In the genomic region with DNA sequence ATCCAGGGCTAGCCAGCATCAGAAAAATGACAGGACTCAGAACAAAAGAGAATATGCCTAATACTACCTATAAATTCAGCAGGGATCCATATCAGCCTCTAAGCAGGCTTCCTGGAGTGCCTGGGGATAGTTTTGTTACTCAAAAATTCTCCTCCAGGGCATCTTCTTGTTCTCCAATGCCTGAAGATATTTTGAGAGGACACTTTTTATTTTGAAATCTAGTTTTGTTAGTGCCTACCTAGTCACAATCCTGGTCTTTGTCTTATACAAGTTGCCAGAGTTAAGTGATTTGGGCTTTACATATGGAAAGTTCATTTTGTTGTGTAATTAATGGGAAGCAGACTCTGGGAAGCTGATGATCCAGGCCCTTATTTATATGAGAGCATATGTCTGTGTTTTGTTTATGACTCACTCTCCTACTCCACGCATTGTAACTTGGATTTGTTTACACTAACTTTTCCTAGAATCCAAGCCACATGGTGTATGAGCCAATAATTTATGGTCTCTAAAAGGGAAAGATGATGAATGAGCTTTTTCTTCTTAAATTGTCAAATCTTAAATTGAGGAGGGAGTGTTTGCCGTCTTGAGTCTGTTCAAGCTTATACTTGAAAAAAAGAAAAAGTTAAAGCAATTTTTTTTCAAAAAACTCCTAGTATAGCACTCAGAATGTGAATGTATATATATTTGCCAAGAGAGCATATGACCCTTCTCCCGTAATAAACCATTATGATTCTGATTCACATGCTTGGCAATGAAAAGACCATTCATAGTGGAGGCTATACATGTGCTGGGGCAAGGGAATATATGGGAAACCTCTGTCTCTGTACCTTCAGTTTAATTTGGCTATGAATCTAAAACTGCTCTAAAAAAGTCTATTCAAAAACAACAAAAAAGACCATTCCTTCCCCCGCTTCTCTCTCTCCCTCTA, we compare ENCODE assay signal across 1 cellular context.
TF ChIP-seq lines count a peak whose summit lies in the region.

No MANE protein-coding gene starts in this region.

TF ChIP-seq in HEK293, 187 proteins besides CTCF, POLR2A, EP300 and RAD21 (continued from another document and continues in another):
- TF ChIP-seq KLF7 (tag by site-specific recombination; IDR thresholded peaks at IDR 0.05; ENCODE audit: borderline replicate concordance) (no peak), SP2 (tag by site-specific recombination; IDR thresholded peaks at IDR 0.05) (peak; percentile 17; the same call in 1 of the 2 replicates), GFI1B (tag by site-specific recombination; IDR thresholded peaks at IDR 0.05) (peak; percentile 98), ZNF391 (tag by site-specific recombination; IDR thresholded peaks at IDR 0.05; ENCODE audit: borderline replicate concordance, low read depth) (peak; percentile 77; the same call in 1 of the 2 replicates), ZEB2 (tag by site-specific recombination; IDR thresholded peaks at IDR 0.05) (peak; percentile 91), PBX3 (CRISPR knock-in tag; IDR thresholded peaks at IDR 0.05) (no peak), SP3 (tag by site-specific recombination; IDR thresholded peaks at IDR 0.05) (peak; percentile 20; the same call in 1 of the 2 replicates), ZNF2 (tag by site-specific recombination; IDR thresholded peaks at IDR 0.05) (peak; percentile 30; the same call in 1 of the 2 replicates), WT1 (tag by site-specific recombination; IDR thresholded peaks at IDR 0.05) (peak; percentile 72), ZIC2 (tag by site-specific recombination; IDR thresholded peaks at IDR 0.05) (no peak), ZNF518A (tag by site-specific recombination; conservative IDR thresholded peaks at IDR 0.05; ENCODE audit: low read depth) (0 out of 2 replicates have a peak, but pooled peaks have one; percentile 30), ZNF140 (tag by site-specific recombination; IDR thresholded peaks at IDR 0.05) (no peak), ZNF155 (tag by site-specific recombination; IDR thresholded peaks at IDR 0.05) (no peak), ZNF366 (tag by site-specific recombination; conservative IDR thresholded peaks at IDR 0.05) (peak; percentile 60), BCL11A (tag by site-specific recombination; IDR thresholded peaks at IDR 0.05; ENCODE audit: low read depth) (no peak), GLI2 (tag by site-specific recombination; IDR thresholded peaks at IDR 0.05; ENCODE audit: borderline replicate concordance, low read depth) (no peak), ZNF19 (tag by site-specific recombination; IDR thresholded peaks at IDR 0.05; ENCODE audit: low read depth) (no peak), ZNF148 (tag by site-specific recombination; IDR thresholded peaks at IDR 0.05; ENCODE audit: borderline replicate concordance) (no peak), ZNF776 (tag by site-specific recombination; IDR thresholded peaks at IDR 0.05; ENCODE audit: borderline replicate concordance) (no peak), BCL11B (tag by site-specific recombination; IDR thresholded peaks at IDR 0.05; ENCODE audit: low read depth) (no peak), ZNF133 (tag by site-specific recombination; IDR thresholded peaks at IDR 0.05) (no peak), HOXA7 (CRISPR knock-in tag; IDR thresholded peaks at IDR 0.05; ENCODE audit: borderline replicate concordance) (no peak), ZNF561 (tag by site-specific recombination; IDR thresholded peaks at IDR 0.05; ENCODE audit: borderline replicate concordance) (no peak), IKZF3 (tag by site-specific recombination; IDR thresholded peaks at IDR 0.05) (no peak), YY2 (tag by site-specific recombination; IDR thresholded peaks at IDR 0.05) (no peak), HIC1 (tag by site-specific recombination; IDR thresholded peaks at IDR 0.05) (no peak), ZNF18 (tag by site-specific recombination; IDR thresholded peaks at IDR 0.05) (no peak), KLF8 (tag by site-specific recombination; IDR thresholded peaks at IDR 0.05) (no peak), ZFHX2 (tag by site-specific recombination; conservative IDR thresholded peaks at IDR 0.05) (no peak), ZFP69B (tag by site-specific recombination; IDR thresholded peaks at IDR 0.05) (0 out of 2 replicates have a peak, but pooled peaks have one; percentile 43)
- TF ChIP-seq, protein P1, sequence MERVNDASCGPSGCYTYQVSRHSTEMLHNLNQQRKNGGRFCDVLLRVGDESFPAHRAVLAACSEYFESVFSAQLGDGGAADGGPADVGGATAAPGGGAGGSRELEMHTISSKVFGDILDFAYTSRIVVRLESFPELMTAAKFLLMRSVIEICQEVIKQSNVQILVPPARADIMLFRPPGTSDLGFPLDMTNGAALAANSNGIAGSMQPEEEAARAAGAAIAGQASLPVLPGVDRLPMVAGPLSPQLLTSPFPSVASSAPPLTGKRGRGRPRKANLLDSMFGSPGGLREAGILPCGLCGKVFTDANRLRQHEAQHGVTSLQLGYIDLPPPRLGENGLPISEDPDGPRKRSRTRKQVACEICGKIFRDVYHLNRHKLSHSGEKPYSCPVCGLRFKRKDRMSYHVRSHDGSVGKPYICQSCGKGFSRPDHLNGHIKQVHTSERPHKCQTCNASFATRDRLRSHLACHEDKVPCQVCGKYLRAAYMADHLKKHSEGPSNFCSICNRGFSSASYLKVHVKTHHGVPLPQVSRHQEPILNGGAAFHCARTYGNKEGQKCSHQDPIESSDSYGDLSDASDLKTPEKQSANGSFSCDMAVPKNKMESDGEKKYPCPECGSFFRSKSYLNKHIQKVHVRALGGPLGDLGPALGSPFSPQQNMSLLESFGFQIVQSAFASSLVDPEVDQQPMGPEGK (tag by site-specific recombination; IDR thresholded peaks at IDR 0.05): no peak
- TF ChIP-seq, protein P2, sequence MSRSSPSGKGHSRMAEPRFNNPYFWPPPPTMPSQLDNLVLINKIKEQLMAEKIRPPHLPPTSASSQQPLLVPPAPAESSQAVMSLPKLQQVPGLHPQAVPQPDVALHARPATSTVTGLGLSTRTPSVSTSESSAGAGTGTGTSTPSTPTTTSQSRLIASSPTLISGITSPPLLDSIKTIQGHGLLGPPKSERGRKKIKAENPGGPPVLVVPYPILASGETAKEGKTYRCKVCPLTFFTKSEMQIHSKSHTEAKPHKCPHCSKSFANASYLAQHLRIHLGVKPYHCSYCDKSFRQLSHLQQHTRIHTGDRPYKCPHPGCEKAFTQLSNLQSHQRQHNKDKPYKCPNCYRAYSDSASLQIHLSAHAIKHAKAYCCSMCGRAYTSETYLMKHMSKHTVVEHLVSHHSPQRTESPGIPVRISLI (tag by site-specific recombination; IDR thresholded peaks at IDR 0.05): 0 out of 2 replicates have a peak, but pooled peaks have one; percentile 28
- TF ChIP-seq, protein P3, sequence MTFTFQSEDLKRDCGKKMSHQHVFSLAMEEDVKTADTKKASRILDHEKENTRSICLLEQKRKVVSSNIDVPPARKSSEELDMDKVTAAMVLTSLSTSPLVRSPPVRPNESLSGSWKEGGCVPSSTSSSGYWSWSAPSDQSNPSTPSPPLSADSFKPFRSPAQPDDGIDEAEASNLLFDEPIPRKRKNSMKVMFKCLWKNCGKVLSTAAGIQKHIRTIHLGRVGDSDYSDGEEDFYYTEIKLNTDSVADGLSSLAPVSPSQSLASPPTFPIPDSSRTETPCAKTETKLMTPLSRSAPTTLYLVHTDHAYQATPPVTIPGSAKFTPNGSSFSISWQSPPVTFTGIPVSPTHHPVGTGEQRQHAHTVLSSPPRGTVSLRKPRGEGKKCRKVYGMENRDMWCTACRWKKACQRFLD (tag by site-specific recombination; IDR thresholded peaks at IDR 0.05): no peak
- TF ChIP-seq, protein P4, sequence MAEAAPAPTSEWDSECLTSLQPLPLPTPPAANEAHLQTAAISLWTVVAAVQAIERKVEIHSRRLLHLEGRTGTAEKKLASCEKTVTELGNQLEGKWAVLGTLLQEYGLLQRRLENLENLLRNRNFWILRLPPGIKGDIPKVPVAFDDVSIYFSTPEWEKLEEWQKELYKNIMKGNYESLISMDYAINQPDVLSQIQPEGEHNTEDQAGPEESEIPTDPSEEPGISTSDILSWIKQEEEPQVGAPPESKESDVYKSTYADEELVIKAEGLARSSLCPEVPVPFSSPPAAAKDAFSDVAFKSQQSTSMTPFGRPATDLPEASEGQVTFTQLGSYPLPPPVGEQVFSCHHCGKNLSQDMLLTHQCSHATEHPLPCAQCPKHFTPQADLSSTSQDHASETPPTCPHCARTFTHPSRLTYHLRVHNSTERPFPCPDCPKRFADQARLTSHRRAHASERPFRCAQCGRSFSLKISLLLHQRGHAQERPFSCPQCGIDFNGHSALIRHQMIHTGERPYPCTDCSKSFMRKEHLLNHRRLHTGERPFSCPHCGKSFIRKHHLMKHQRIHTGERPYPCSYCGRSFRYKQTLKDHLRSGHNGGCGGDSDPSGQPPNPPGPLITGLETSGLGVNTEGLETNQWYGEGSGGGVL (tag by site-specific recombination; IDR thresholded peaks at IDR 0.05): peak; percentile 58
